In the genomic region with DNA sequence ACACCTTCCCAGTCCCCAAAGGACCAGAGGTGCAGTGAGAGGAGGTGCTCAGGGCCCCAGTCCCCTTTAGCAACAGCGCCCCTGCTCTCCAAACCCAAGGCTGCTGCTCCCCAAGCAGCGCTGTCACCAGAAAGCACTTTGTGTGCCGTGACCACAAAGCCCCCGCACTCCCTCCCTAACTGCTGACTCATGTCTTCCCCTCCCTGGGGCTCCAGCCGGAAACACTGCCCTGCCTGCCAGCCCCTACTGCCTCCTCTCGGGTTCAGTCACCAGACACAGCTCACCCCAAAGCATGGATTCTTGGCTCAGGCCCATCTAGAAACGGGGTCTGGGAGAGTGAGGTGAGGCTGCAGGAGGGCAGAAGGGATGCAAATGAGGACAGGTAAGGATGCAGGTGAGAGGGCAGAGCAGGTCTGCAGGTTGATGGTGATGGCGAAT, we compare ENCODE assay signal across 1 cellular context.
TF ChIP-seq lines count a peak whose summit lies in the region.

No MANE protein-coding gene starts in this region.

TF ChIP-seq in endothelial cell of umbilical vein, 7 proteins besides CTCF, POLR2A, EP300 and RAD21:
- TF ChIP-seq FOS (IDR thresholded peaks at IDR 0.05; ENCODE audit: borderline replicate concordance, insufficient read depth, low read length), result peak; percentile 83
- TF ChIP-seq JUN (IDR thresholded peaks at IDR 0.05; ENCODE audit: borderline replicate concordance, insufficient read depth, insufficient read length, low read depth), result peak; percentile 28
- TF ChIP-seq, protein P1, sequence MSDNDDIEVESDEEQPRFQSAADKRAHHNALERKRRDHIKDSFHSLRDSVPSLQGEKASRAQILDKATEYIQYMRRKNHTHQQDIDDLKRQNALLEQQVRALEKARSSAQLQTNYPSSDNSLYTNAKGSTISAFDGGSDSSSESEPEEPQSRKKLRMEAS (IDR thresholded peaks at IDR 0.05; ENCODE audit: insufficient read depth, insufficient read length), result no peak
TF ChIP-seq in endothelial cell of umbilical vein: peak in this region for 2.
